ENCODE assay signal across 10 cellular contexts in genomic region chr16:87458424-87458915, GRCh38. TPM values are rescaled to one million over a fixed set of nuclear protein-coding genes. Genes with fewer than 3 reads are reported as not detected.
DNase-seq lines count a peak whose midpoint lies in the region; ATAC-seq, FAIRE-seq and TF ChIP-seq lines count a peak whose summit lies in the region.
"Had no signal": no experiment of that assay in that cellular context is flagged by ENCODE, and none has a peak within 500 bp of the region (broad histone marks: within the 10 kb centered on the region; RNA-seq: fewer than 3 reads in every experiment).

No MANE protein-coding gene starts in this region.

- TF ChIP-seq CTCF in HepG2 (CRISPR knock-in tag; IDR thresholded peaks at IDR 0.05) = no peak
- TF ChIP-seq CTCF in right lobe of liver (IDR thresholded peaks at IDR 0.05) = no peak
- TF ChIP-seq CTCF in brain microvascular endothelial cell (IDR thresholded peaks at IDR 0.05; ENCODE audit: low read depth, low read length, missing control alignments) = no peak
- TF ChIP-seq CTCF in mesothelial cell of epicardium (IDR thresholded peaks at IDR 0.05; ENCODE audit: unreplicated experiment) = no peak
- no peak for TF ChIP-seq CTCF in GM13977 (IDR thresholded peaks at IDR 0.05; ENCODE audit: extremely low read depth, insufficient read depth, missing control alignments)

- H3K4me1 ChIP-seq in HepG2 (ENCODE audit: insufficient read depth, low read length) (peaks cover 12% of the 10 kb centered on the region), right lobe of liver (peaks cover 0 to 37% (median 13%) of the 10 kb centered on the region in 4 donors), Karpas-422 (ENCODE audit: low read length) (peaks cover 5% of the 10 kb centered on the region)

- peaks cover 16% of the 10 kb centered on the region; the same call in 1 of the 2 replicates for H4K20me1 ChIP-seq in HepG2 (ENCODE audit: insufficient read depth, low read length)
- H4K20me1 ChIP-seq in Karpas-422 (ENCODE audit: insufficient read depth, low read depth, low read length) = no peaks in the 10 kb centered on the region

- CTCF ChIA-PET in HepG2 (lab: Yijun Ruan, JAX; ENCODE audit: low intra/inter-chr PET ratio, low total read pairs) = no interaction called here

- no peaks in the 10 kb centered on the region for H3K9me3 ChIP-seq in HepG2 (ENCODE audit: low read length)
- H3K9me3 ChIP-seq in right lobe of liver = no peaks in the 10 kb centered on the region
- H3K9me3 ChIP-seq in Karpas-422 (ENCODE audit: low read length) = no peaks in the 10 kb centered on the region

- H3K36me3 Mint-ChIP-seq in mesothelial cell of epicardium = peaks cover 9% of the 10 kb centered on the region

- DNase-seq in HepG2 (ENCODE audit: low spot score) (no peak), right lobe of liver (no peak), brain microvascular endothelial cell (no peak), mesothelial cell of epicardium (ENCODE audit: low spot score in 2 of 2, unreplicated experiment in 2 of 2) (no peak), hypothalamus (lab: John Stamatoyannopoulos, UW) (no peak), GM13977 (ENCODE audit: low spot score) (no peak), Karpas-422 (no peak)
- DNase-seq: activated gamma-delta T cell treated with Interleukin-2 at 50 U/mL for 16 hours, DMS 273 treated with DMSO at 0.1 percent for 48 hours had no signal

- H3K9me2 ChIP-seq in Karpas-422 (replicated peaks; ENCODE audit: insufficient read depth, low read length) = no peaks in the 10 kb centered on the region

- no peak for TF ChIP-seq RAD21 in HepG2 (CRISPR knock-in tag; IDR thresholded peaks at IDR 0.05)

- H3K79me2 ChIP-seq in HepG2 (ENCODE audit: insufficient read depth, low read length) (peaks cover 30% of the 10 kb centered on the region), Karpas-422 (ENCODE audit: low read length) (no peaks in the 10 kb centered on the region)

- TF ChIP-seq EP300 in HepG2 (IDR thresholded peaks at IDR 0.05; ENCODE audit: low read depth in 2 of 2, low read length in 2 of 2) (no peak), HepG2 (CRISPR knock-in tag; IDR thresholded peaks at IDR 0.05; ENCODE audit: borderline replicate concordance) (no peak)

- no peak overlapping the region for H3K4me2 ChIP-seq in HepG2 (ENCODE audit: low read depth, low read length)
- no peak overlapping the region for H3K4me2 ChIP-seq in Karpas-422 (ENCODE audit: low read depth, low read length, poor library complexity, severe bottlenecking)

- POLR2A ChIA-PET in HepG2 (lab: Yijun Ruan, JAX) = no interaction called here

- 97% methylated on average over 23 of the region's 23 CpGs for WGBS in HepG2 (ENCODE audit: low lambda C conversion rate)
- 78% methylated on average over 17 of the region's 23 CpGs for WGBS in right lobe of liver (ENCODE audit: insufficient coverage, low coverage, low lambda C conversion rate, missing lambda C conversion rate)

- no peak for ATAC-seq in HepG2
- ATAC-seq in right lobe of liver = no peak
- ATAC-seq in GM18519 (IDR thresholded peaks at IDR 0.05; ENCODE audit: low FRiP score, unreplicated experiment) = no peak

- in situ Hi-C loops in HepG2 (cut with HindIII; ENCODE audit: extremely low pct_ligation_motif_present, low pct_unique_long_range_greater_than_20kb) (no loop called here), brain microvascular endothelial cell (cut with HindIII; ENCODE audit: low pct_ligation_motif_present, low sequenced_read_pairs) (no loop called here), GM13977 (cut with MboI; ENCODE audit: low pct_unique_long_range_greater_than_20kb, low sequenced_read_pairs, unreplicated experiment) (no loop called here)

- no peak overlapping the region for H3K4me3 Mint-ChIP-seq in mesothelial cell of epicardium

- intact Hi-C loops in HepG2 (cut with micrococcal nuclease; ENCODE audit: unreplicated experiment) = no loop called here
- intact Hi-C loops in right lobe of liver (cut with DNase I) = no loop called here

- BruUV-seq in HepG2 (replicated peaks; lab: Mats Ljungman, UMichigan) = no TSS peak

- H3K27ac Mint-ChIP-seq in mesothelial cell of epicardium = peak overlapping the region; percentile 93

- H3K4me3 ChIP-seq in HepG2 (replicated peaks in 1 of 3; ENCODE audit: insufficient read depth in 1 of 3, low read depth in 2 of 3, low read length in 3 of 3) = no peak overlapping the region
- H3K4me3 ChIP-seq in right lobe of liver = no peak overlapping the region
- H3K4me3 ChIP-seq in brain microvascular endothelial cell (ENCODE audit: low read depth, low read length) = no peak overlapping the region
- no peak overlapping the region for H3K4me3 ChIP-seq in Karpas-422 (ENCODE audit: low read length)

- H3K36me3 ChIP-seq in HepG2 (replicated peaks in 1 of 2; ENCODE audit: control insufficient read depth in 1 of 2, insufficient read depth in 2 of 2, low read length in 2 of 2) (peaks cover 20 to 63% of the 10 kb centered on the region in 2 experiments), right lobe of liver (peaks cover 0 to 19% (median 13%) of the 10 kb centered on the region in 4 donors), brain microvascular endothelial cell (replicated peaks) (peaks cover 7% of the 10 kb centered on the region), Karpas-422 (ENCODE audit: insufficient read depth, low read length) (no peaks in the 10 kb centered on the region)

- H3K27me3 Mint-ChIP-seq in mesothelial cell of epicardium (ENCODE audit: low read depth) = no peaks in the 10 kb centered on the region

- H3K9ac ChIP-seq in HepG2 (ENCODE audit: insufficient read depth, low read depth, low read length) (no peak overlapping the region), Karpas-422 (ENCODE audit: low read length) (no peak overlapping the region)

- H3K4me1 Mint-ChIP-seq in mesothelial cell of epicardium = peaks cover 25% of the 10 kb centered on the region

- H2AFZ ChIP-seq in HepG2 (ENCODE audit: low read length) (no peak overlapping the region), Karpas-422 (ENCODE audit: low read length) (no peak overlapping the region)

- H3K27me3 ChIP-seq in HepG2 (ENCODE audit: control insufficient read depth in 1 of 2, insufficient read depth in 2 of 2, low read length in 2 of 2) (no peaks in the 10 kb centered on the region), right lobe of liver (no peaks in the 10 kb centered on the region), brain microvascular endothelial cell (replicated peaks) (no peaks in the 10 kb centered on the region), Karpas-422 (ENCODE audit: low read length) (no peaks in the 10 kb centered on the region)

- TF ChIP-seq POLR2A in HepG2 (IDR thresholded peaks at IDR 0.05; ENCODE audit: insufficient read depth in 1 of 2, low read depth in 2 of 2, low read length in 2 of 2) (no peak), right lobe of liver (IDR thresholded peaks at IDR 0.05) (no peak)

- H3K27ac ChIP-seq in HepG2 (ENCODE audit: extremely low read length, insufficient read depth, low read length) = no peak overlapping the region
- no peak overlapping the region for H3K27ac ChIP-seq in right lobe of liver
- peak overlapping the region; percentile 36 for H3K27ac ChIP-seq in brain microvascular endothelial cell
- no peak overlapping the region for H3K27ac ChIP-seq in Karpas-422 (ENCODE audit: low read length)

- H3K9me3 Mint-ChIP-seq in mesothelial cell of epicardium = no peaks in the 10 kb centered on the region

- FAIRE-seq in HepG2 (lab: Jason Lieb, UNC) = no peak

TF ChIP-seq in HepG2, 621 proteins besides CTCF, POLR2A, EP300 and RAD21 (continues in another document):
- TF ChIP-seq ZNF781 (CRISPR knock-in tag; IDR thresholded peaks at IDR 0.05; ENCODE audit: borderline replicate concordance, not compliant biosample characterization) (no peak), CHD4 (IDR thresholded peaks at IDR 0.05; ENCODE audit: borderline replicate concordance, low read length) (no peak)
- TF ChIP-seq, protein P1, sequence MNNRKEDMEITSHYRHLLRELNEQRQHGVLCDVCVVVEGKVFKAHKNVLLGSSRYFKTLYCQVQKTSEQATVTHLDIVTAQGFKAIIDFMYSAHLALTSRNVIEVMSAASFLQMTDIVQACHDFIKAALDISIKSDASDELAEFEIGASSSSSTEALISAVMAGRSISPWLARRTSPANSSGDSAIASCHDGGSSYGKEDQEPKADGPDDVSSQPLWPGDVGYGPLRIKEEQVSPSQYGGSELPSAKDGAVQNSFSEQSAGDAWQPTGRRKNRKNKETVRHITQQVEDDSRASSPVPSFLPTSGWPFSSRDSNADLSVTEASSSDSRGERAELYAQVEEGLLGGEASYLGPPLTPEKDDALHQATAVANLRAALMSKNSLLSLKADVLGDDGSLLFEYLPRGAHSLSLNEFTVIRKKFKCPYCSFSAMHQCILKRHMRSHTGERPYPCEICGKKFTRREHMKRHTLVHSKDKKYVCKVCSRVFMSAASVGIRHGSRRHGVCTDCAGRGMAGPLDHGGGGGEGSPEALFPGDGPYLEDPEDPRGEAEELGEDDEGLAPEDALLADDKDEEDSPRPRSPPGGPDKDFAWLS (CRISPR knock-in tag; IDR thresholded peaks at IDR 0.05; ENCODE audit: borderline replicate concordance) = no peak

RNA-seq across cellular contexts. Expression of gene ZCCHC14, which starts 34.4 kb away (rescaled TPM):
- total RNA-seq in HepG2 (2016; rRNA removed; fragmentation: Illumina TruSeq; extraction: Trizol) (12.5 and 20.4 TPM in 2 replicates), right lobe of liver (10 to 100 TPM; 12.6 to 26.5 (median 17.7) TPM), mesothelial cell of epicardium (35.6 to 37.3 TPM (median 36.7 TPM) in 3 replicates)
- total RNA-seq in HepG2 (2016; cell fraction: cytosol; rRNA removed; fragmentation: Illumina TruSeq; extraction: Trizol; ENCODE audit: low read depth) = 10.4 and 15.8 TPM in 2 replicates
- total RNA-seq in HepG2 (2016; cell fraction: insoluble cytoplasmic fraction; rRNA removed; fragmentation: Illumina TruSeq; extraction: Trizol) = 11.4 and 19.2 TPM in 2 replicates
- 9.4 and 10.4 TPM in 2 replicates for total RNA-seq in HepG2 (2016; cell fraction: membrane; rRNA removed; fragmentation: Illumina TruSeq; extraction: Trizol)
- 21.7 and 25.2 TPM in 2 replicates for total RNA-seq in HepG2 (2016; cell fraction: nucleus; rRNA removed; fragmentation: Illumina TruSeq; extraction: Trizol)
- polyA plus RNA-seq in HepG2 (2011; rRNA removed) = 12.4 and 13.9 TPM in 2 replicates
- polyA plus RNA-seq in HepG2 (2011; cell fraction: cytosol; rRNA removed) = 7.2 and 8.1 TPM in 2 replicates
- 44.4 and 55.9 TPM in 2 replicates for polyA plus RNA-seq in HepG2 (2011; cell fraction: nucleus; rRNA removed)
- 24.9 and 25.6 TPM in 2 replicates for polyA plus RNA-seq in HepG2 (2012)
- 0.75 and 0.90 TPM in 2 replicates for polyA plus RNA-seq in HepG2 (2016; cell fraction: cytosol; fragmentation: Illumina TruSeq; extraction: Trizol; ENCODE audit: low read depth)
- 19.5 and 24.4 TPM in 2 replicates for polyA plus RNA-seq in HepG2 (2016; cell fraction: insoluble cytoplasmic fraction; fragmentation: Illumina TruSeq; extraction: Trizol; ENCODE audit: low read depth)
- polyA plus RNA-seq in HepG2 (2016; cell fraction: membrane; fragmentation: Illumina TruSeq; extraction: Trizol; ENCODE audit: low read depth) = 3.1 and 3.9 TPM in 2 replicates
- polyA plus RNA-seq in HepG2 (2016; cell fraction: nucleus; fragmentation: Illumina TruSeq; extraction: Trizol; ENCODE audit: insufficient read depth, low read depth) = 46.5 and 48.4 TPM in 2 replicates
- polyA minus RNA-seq in HepG2 (2011; rRNA and poly(A)+ RNA removed; ENCODE audit: low replicate concordance) = 16.6 and 28.7 TPM in 2 replicates
- polyA minus RNA-seq in HepG2 (2011; cell fraction: cytosol; rRNA and poly(A)+ RNA removed) = 20.6 and 23.9 TPM in 2 replicates
- polyA minus RNA-seq in HepG2 (2011; cell fraction: nucleus; rRNA and poly(A)+ RNA removed) = 24.0 and 26.7 TPM in 2 replicates
- total RNA-seq in Karpas-422 (2014; rRNA removed; shearing (Covaris generic); ENCODE audit: low replicate concordance) = not detected in 2 replicates

Comparison
In these comparisons a context has a peak if more than half of its experiments do, and no peak if none do; other contexts are left out.
1. RNA of gene ZCCHC14, which starts 34.4 kb away (total RNA-seq): 35.6 to 37.3 TPM in mesothelial cell of epicardium, 12.6 to 26.5 TPM in right lobe of liver and 9.4 to 25.2 TPM in HepG2; not detected in Karpas-422; every median in the first group is over 10 times any median in the second.